ENCODE assay signal across 2 cellular contexts in the genomic region with DNA sequence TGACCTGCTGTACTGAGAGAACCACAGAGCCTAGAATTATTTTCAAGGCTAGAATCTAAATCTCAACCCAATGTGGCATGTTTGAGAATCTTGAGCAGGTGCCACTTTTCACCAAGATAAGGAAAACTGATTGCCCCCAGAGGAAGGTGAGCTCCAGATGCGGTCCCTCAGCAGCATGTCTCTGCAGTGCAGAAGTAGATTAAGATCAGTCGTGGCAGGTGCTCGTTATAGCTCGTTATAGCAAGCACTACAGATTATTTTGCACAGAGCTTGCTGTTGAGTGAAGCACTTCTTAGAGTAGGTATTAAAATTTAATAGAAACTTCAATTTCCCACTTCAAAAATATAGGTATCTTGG.
A peak's percentile ranks its signal among the peaks of the same experiment; 100 is the strongest.
TF ChIP-seq lines count a peak whose summit lies in the region.

No MANE protein-coding gene starts in this region.

TF ChIP-seq in SK-N-SH, 30 proteins besides CTCF, POLR2A, EP300 and RAD21 (continued from another document):
- peak; percentile 77 for TF ChIP-seq GATA2 (CRISPR knock-in tag; IDR thresholded peaks at IDR 0.05)

TF ChIP-seq in SK-N-SH treated with all-trans-retinoic acid at 6 μM for 48 hours, 23 proteins besides CTCF, POLR2A, EP300 and RAD21 (continued from another document):
- TF ChIP-seq, protein P1, sequence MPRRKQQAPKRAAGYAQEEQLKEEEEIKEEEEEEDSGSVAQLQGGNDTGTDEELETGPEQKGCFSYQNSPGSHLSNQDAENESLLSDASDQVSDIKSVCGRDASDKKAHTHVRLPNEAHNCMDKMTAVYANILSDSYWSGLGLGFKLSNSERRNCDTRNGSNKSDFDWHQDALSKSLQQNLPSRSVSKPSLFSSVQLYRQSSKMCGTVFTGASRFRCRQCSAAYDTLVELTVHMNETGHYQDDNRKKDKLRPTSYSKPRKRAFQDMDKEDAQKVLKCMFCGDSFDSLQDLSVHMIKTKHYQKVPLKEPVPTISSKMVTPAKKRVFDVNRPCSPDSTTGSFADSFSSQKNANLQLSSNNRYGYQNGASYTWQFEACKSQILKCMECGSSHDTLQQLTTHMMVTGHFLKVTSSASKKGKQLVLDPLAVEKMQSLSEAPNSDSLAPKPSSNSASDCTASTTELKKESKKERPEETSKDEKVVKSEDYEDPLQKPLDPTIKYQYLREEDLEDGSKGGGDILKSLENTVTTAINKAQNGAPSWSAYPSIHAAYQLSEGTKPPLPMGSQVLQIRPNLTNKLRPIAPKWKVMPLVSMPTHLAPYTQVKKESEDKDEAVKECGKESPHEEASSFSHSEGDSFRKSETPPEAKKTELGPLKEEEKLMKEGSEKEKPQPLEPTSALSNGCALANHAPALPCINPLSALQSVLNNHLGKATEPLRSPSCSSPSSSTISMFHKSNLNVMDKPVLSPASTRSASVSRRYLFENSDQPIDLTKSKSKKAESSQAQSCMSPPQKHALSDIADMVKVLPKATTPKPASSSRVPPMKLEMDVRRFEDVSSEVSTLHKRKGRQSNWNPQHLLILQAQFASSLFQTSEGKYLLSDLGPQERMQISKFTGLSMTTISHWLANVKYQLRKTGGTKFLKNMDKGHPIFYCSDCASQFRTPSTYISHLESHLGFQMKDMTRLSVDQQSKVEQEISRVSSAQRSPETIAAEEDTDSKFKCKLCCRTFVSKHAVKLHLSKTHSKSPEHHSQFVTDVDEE (CRISPR knock-in tag; IDR thresholded peaks at IDR 0.05): no peak
- TF ChIP-seq ISL1 (CRISPR knock-in tag; IDR thresholded peaks at IDR 0.05) (no peak), SNAI2 (CRISPR knock-in tag; IDR thresholded peaks at IDR 0.05) (no peak), TOX (CRISPR knock-in tag; IDR thresholded peaks at IDR 0.05; ENCODE audit: borderline replicate concordance) (no peak)
